In genomic region chr13:41040584-41041334, GRCh38 we compare ENCODE assay signal across 28 cellular contexts. TPM values are rescaled to one million over a fixed set of nuclear protein-coding genes. Genes with fewer than 3 reads are reported as not detected.
DNase-seq lines count a peak whose midpoint lies in the region; ATAC-seq and TF ChIP-seq lines count a peak whose summit lies in the region.
"Had no signal": no experiment of that assay in that cellular context is flagged by ENCODE, and none has a peak within 500 bp of the region (broad histone marks: within the 10 kb centered on the region; RNA-seq: fewer than 3 reads in every experiment).

No MANE protein-coding gene starts in this region.

- H4K5ac ChIP-seq in IMR-90 (ENCODE audit: low read depth, low read length) = no peak overlapping the region; the same call in 1 of the 2 replicates

- peaks cover 9% of the 10 kb centered on the region for H3K9me1 ChIP-seq in IMR-90 (ENCODE audit: insufficient read depth, low read length)

- TF ChIP-seq POLR2A in IMR-90 (IDR thresholded peaks at IDR 0.05; ENCODE audit: low read depth, low read length) = no peak
- TF ChIP-seq POLR2A in lower leg skin (IDR thresholded peaks at IDR 0.05) = no peak

- H2BK20ac ChIP-seq in IMR-90 (ENCODE audit: low read depth, low read length) = no peak overlapping the region; the same call in 1 of the 2 replicates

- CTCF ChIA-PET in IMR-90 (lab: Yijun Ruan, JAX) = interaction anchor here (1.0 kb wide), 1 partner anchor 13 kb away, joined by 4 read pairs; no protein-coding TSS in a partner anchor

- no peak for DNase-seq in activated naive CD4-positive, alpha-beta T cell treated with anti-CD3 and anti-CD28 coated beads, Interleukin-2, amount 50 U/mL, for 72 hours (ENCODE audit: low spot score in 2 of 2)
- DNase-seq in IMR-90 (peak; percentile 16), chondrocyte (ENCODE audit: low spot score) (no peak), progenitor cell of endocrine pancreas (ENCODE audit: low spot score, unreplicated experiment) (no peak), lower leg skin (ENCODE audit: low spot score in 2 of 2) (no peak)
- DNase-seq: activated CD4-positive, alpha-beta T cell treated with anti-CD3 and anti-CD28 coated beads for 1 hour; activated CD8-positive, alpha-beta T cell treated with anti-CD3 and anti-CD28 coated beads, Interleukin-2, amount 10 ng/mL, durations not matched to agents 7 days and 5 days; activated effector memory CD4-positive, alpha-beta T cell treated with anti-CD3 and anti-CD28 coated beads, Interleukin-2, amount 50 U/mL, for 16 hours; brain microvascular endothelial cell; DMS79; effector CD8-positive, alpha-beta T cell; GF-D8; H7; head of caudate nucleus; NCI-H1417; NCI-H2081; NCI-H226; NCI-H748 treated with DMSO at 0.1 percent for 48 hours; right cardiac atrium; RPMI8226; spleen; T-helper 17 cell had no signal

- dilution Hi-C loops in IMR-90 (cut with HindIII; ENCODE audit: low sequenced_read_pairs, unreplicated experiment) = no loop called here

- H3K4me3 Mint-ChIP-seq in activated naive CD4-positive, alpha-beta T cell treated with anti-CD3 and anti-CD28 coated beads, Interleukin-2, amount 50 U/mL, for 24 hours = no peak overlapping the region
- H3K4me3 Mint-ChIP-seq in chondrocyte (ENCODE audit: unreplicated experiment) (no peak overlapping the region), progenitor cell of endocrine pancreas (ENCODE audit: low read depth) (no peak overlapping the region)
- H3K4me3 Mint-ChIP-seq: activated CD8-positive, alpha-beta T cell treated with anti-CD3 and anti-CD28 coated beads, Interleukin-2, amount 10 ng/mL, durations not matched to agents 7 days and 5 days; T-helper 17 cell had no signal

- H3K27me3 Mint-ChIP-seq in activated naive CD4-positive, alpha-beta T cell treated with anti-CD3 and anti-CD28 coated beads, Interleukin-2, amount 50 U/mL, for 24 hours = no peaks in the 10 kb centered on the region
- H3K27me3 Mint-ChIP-seq in chondrocyte (ENCODE audit: low read depth) (no peaks in the 10 kb centered on the region), progenitor cell of endocrine pancreas (no peaks in the 10 kb centered on the region)
- H3K27me3 Mint-ChIP-seq: T-helper 17 cell had no signal

- TF ChIP-seq CTCF in IMR-90 (conservative IDR thresholded peaks at IDR 0.05; ENCODE audit: low read depth, low read length) (no peak), chondrocyte (IDR thresholded peaks at IDR 0.05) (no peak), progenitor cell of endocrine pancreas (IDR thresholded peaks at IDR 0.05; ENCODE audit: unreplicated experiment) (no peak), lower leg skin (IDR thresholded peaks at IDR 0.05) (no peak)

- no peak overlapping the region for H3K4ac ChIP-seq in IMR-90 (ENCODE audit: low read depth, low read length)

- no peak overlapping the region for H2BK120ac ChIP-seq in IMR-90 (ENCODE audit: low read depth, low read length)

- TF ChIP-seq RAD21 in IMR-90 (IDR thresholded peaks at IDR 0.05; ENCODE audit: low read length) = no peak

- peaks cover 0 to 35% of the 10 kb centered on the region in 2 experiments; a peak in 2 of 4 replicates for H3K79me1 ChIP-seq in IMR-90 (ENCODE audit: low read depth in 1 of 2, low read length in 2 of 2)

- intact Hi-C loops in IMR-90 (cut with micrococcal nuclease) = no loop called here
- intact Hi-C loops in lower leg skin (cut with DNase I; ENCODE audit: low total_unique reads) = no loop called here

- no peak overlapping the region for H4K8ac ChIP-seq in IMR-90 (ENCODE audit: low read depth in 2 of 2, low read length in 2 of 2)

- POLR2A ChIA-PET in IMR-90 (lab: Charles Lee; ENCODE audit: unreplicated experiment) = no interaction called here

- H4K20me1 ChIP-seq in IMR-90 (ENCODE audit: insufficient read depth, low read length) = peaks cover 31% of the 10 kb centered on the region

- BruUV-seq in IMR-90 (replicated peaks; lab: Mats Ljungman, UMichigan) = no TSS peak

- no peaks in the 10 kb centered on the region for H3K36me3 ChIP-seq in IMR-90 (ENCODE audit: control insufficient read depth, insufficient read depth, low read length)
- H3K36me3 ChIP-seq: brain microvascular endothelial cell, spleen, suprapubic skin, vagina had no signal

- H3K27me3 ChIP-seq in IMR-90 (ENCODE audit: control insufficient read depth, insufficient read depth, low read length) = no peaks in the 10 kb centered on the region
- H3K27me3 ChIP-seq: brain microvascular endothelial cell, spleen, suprapubic skin, vagina had no signal

- H3K18ac ChIP-seq in IMR-90 (ENCODE audit: low read depth, low read length) = no peak overlapping the region

- peak overlapping the region; percentile 66 for H3K27ac Mint-ChIP-seq in activated naive CD4-positive, alpha-beta T cell treated with anti-CD3 and anti-CD28 coated beads, Interleukin-2, amount 50 U/mL, for 24 hours
- peak overlapping the region in 1 of 2 donors; percentile 8 for H3K27ac Mint-ChIP-seq in activated naive CD4-positive, alpha-beta T cell treated with anti-CD3 and anti-CD28 coated beads, Interleukin-2, amount 50 U/mL, for 72 hours
- H3K27ac Mint-ChIP-seq in chondrocyte (ENCODE audit: unreplicated experiment) (peak overlapping the region; percentile 57), progenitor cell of endocrine pancreas (peak overlapping the region; percentile 22)
- H3K27ac Mint-ChIP-seq: activated CD8-positive, alpha-beta T cell treated with anti-CD3 and anti-CD28 coated beads, Interleukin-2, amount 10 ng/mL, durations not matched to agents 7 days and 5 days; T-helper 17 cell had no signal

- H3K27ac ChIP-seq in IMR-90 (ENCODE audit: insufficient read depth, low read length) = no peak overlapping the region
- H3K27ac ChIP-seq: brain microvascular endothelial cell, spleen, suprapubic skin, vagina had no signal

- no peaks in the 10 kb centered on the region for H3K9me3 ChIP-seq in IMR-90 (ENCODE audit: control insufficient read depth, insufficient read depth, low read length)
- H3K9me3 ChIP-seq: suprapubic skin, vagina had no signal

- no peak overlapping the region for H3K23ac ChIP-seq in IMR-90 (ENCODE audit: low read depth, low read length)

- H2AK9ac ChIP-seq in IMR-90 (replicated peaks; ENCODE audit: low read depth, low read length, poor library complexity) = no peak overlapping the region

- no peak overlapping the region for H3K9ac ChIP-seq in IMR-90 (ENCODE audit: low read depth, low read length)

- no peak overlapping the region for H3K4me2 ChIP-seq in IMR-90 (ENCODE audit: low read depth, low read length)

- WGBS in IMR-90 (ENCODE audit: extremely low coverage in 2 of 2, insufficient read length in 1 of 2), 2 experiments = 80% methylated on average over 1 of the region's 9 CpGs; no CpG with 5 or more reads in 1 of the 2 experiments
- WGBS in lower leg skin, 2 donors = 77 to 79% methylated on average over 9 of the region's 9 CpGs

- H3K4me3 ChIP-seq in IMR-90 (ENCODE audit: insufficient read depth, low read depth, low read length) = no peak overlapping the region
- no peak overlapping the region for H3K4me3 ChIP-seq in lower leg skin (ENCODE audit: low read depth, poor library complexity, severe bottlenecking)
- H3K4me3 ChIP-seq: lung, spleen, suprapubic skin, vagina had no signal

- H2BK15ac ChIP-seq in IMR-90 (ENCODE audit: low read depth, low read length) = no peak overlapping the region

- 0 out of 2 replicates have a peak overlapping the region, but pooled peaks have one; percentile 35 for H3K14ac ChIP-seq in IMR-90 (replicated peaks; ENCODE audit: low read depth, low read length)

- peaks cover 22% of the 10 kb centered on the region for H3K4me1 Mint-ChIP-seq in activated naive CD4-positive, alpha-beta T cell treated with anti-CD3 and anti-CD28 coated beads, Interleukin-2, amount 50 U/mL, for 24 hours
- peaks cover 17% of the 10 kb centered on the region for H3K4me1 Mint-ChIP-seq in chondrocyte (ENCODE audit: low read depth)
- H3K4me1 Mint-ChIP-seq in progenitor cell of endocrine pancreas (ENCODE audit: low read depth) = no peaks in the 10 kb centered on the region

- no peak overlapping the region for H2AFZ ChIP-seq in IMR-90 (replicated peaks; ENCODE audit: low read length, poor library complexity)

- H2BK5ac ChIP-seq in IMR-90 (ENCODE audit: low read depth, low read length, poor library complexity, severe bottlenecking) = no peak overlapping the region

- H3K4me1 ChIP-seq in IMR-90 (ENCODE audit: control insufficient read depth, insufficient read depth, low read length) = peaks cover 7% of the 10 kb centered on the region; the same call in 1 of the 2 replicates
- H3K4me1 ChIP-seq: vagina had no signal

- H2AK5ac ChIP-seq in IMR-90 (ENCODE audit: low read depth, low read length) = no peak overlapping the region

- H4K91ac ChIP-seq in IMR-90 (ENCODE audit: insufficient read depth, low read depth, low read length) = no peak overlapping the region

- ATAC-seq in activated naive CD4-positive, alpha-beta T cell treated with anti-CD3 and anti-CD28 coated beads, Interleukin-2, amount 50 U/mL, for 72 hours = no peak
- ATAC-seq in IMR-90 (ENCODE audit: low read depth) (peak; percentile 59), GM18907 (IDR thresholded peaks at IDR 0.05; ENCODE audit: unreplicated experiment) (no peak), HG03139 (IDR thresholded peaks at IDR 0.05; ENCODE audit: unreplicated experiment) (no peak)
- ATAC-seq: activated CD8-positive, alpha-beta T cell treated with anti-CD3 and anti-CD28 coated beads, Interleukin-2, amount 10 ng/mL, durations not matched to agents 7 days and 5 days; T-helper 17 cell had no signal

- H3K36me3 Mint-ChIP-seq in activated naive CD4-positive, alpha-beta T cell treated with anti-CD3 and anti-CD28 coated beads, Interleukin-2, amount 50 U/mL, for 24 hours = peaks cover 5% of the 10 kb centered on the region
- H3K36me3 Mint-ChIP-seq in activated naive CD4-positive, alpha-beta T cell treated with anti-CD3 and anti-CD28 coated beads, Interleukin-2, amount 50 U/mL, for 72 hours = peaks cover 5 to 14% of the 10 kb centered on the region in 2 donors
- H3K36me3 Mint-ChIP-seq in chondrocyte (ENCODE audit: low read depth) = peaks cover 3% of the 10 kb centered on the region
- H3K36me3 Mint-ChIP-seq in progenitor cell of endocrine pancreas (ENCODE audit: insufficient read depth) = peaks cover 41% of the 10 kb centered on the region

- H3K9me3 Mint-ChIP-seq in activated naive CD4-positive, alpha-beta T cell treated with anti-CD3 and anti-CD28 coated beads, Interleukin-2, amount 50 U/mL, for 24 hours = no peaks in the 10 kb centered on the region
- H3K9me3 Mint-ChIP-seq in activated naive CD4-positive, alpha-beta T cell treated with anti-CD3 and anti-CD28 coated beads, Interleukin-2, amount 50 U/mL, for 72 hours = peaks cover 4 to 7% of the 10 kb centered on the region in 2 donors
- peaks cover 6% of the 10 kb centered on the region for H3K9me3 Mint-ChIP-seq in chondrocyte (ENCODE audit: low read depth)
- peaks cover 24% of the 10 kb centered on the region for H3K9me3 Mint-ChIP-seq in progenitor cell of endocrine pancreas (ENCODE audit: low read depth)

- no peak overlapping the region for H3K56ac ChIP-seq in IMR-90 (ENCODE audit: extremely low read depth, insufficient read depth, low read length)

- in situ Hi-C loops in IMR-90 (cut with MboI; ENCODE audit: low sequenced_read_pairs) = no loop called here

RNA-seq across cellular contexts. Expression of gene WBP4, which starts 20.6 kb away (rescaled TPM):
- 10 to 100 TPM in 1 of 2 donors, 1 to 10 TPM in 1; 5.5 to 11.4 TPM for total RNA-seq in activated naive CD4-positive, alpha-beta T cell treated with anti-CD3 and anti-CD28 coated beads, Interleukin-2, amount 50 U/mL, for 72 hours
- total RNA-seq in IMR-90 (2012; rRNA removed) (4.3 and 11.4 TPM in 2 replicates), chondrocyte (5.1 to 5.8 TPM (median 5.3 TPM) in 3 replicates), progenitor cell of endocrine pancreas (11.0 and 12.1 TPM in 2 replicates), lower leg skin (10 to 100 TPM in 2 of 4 donors, 1 to 10 TPM in 2; 7.2 to 11.2 (median 9.8) TPM)
- polyA plus RNA-seq in IMR-90 (2012; rRNA removed) = 9.6 and 11.0 TPM in 2 replicates
- polyA plus RNA-seq in IMR-90 (2012; cell fraction: cytosol; rRNA removed) = 1.1 and 1.7 TPM in 2 replicates
- 0.85 and 6.2 TPM in 2 replicates for polyA plus RNA-seq in IMR-90 (2012; cell fraction: nucleus; rRNA removed; ENCODE audit: low replicate concordance)

RNA-seq across cellular contexts. Expression of gene ELF1, which starts 21.6 kb away (rescaled TPM):
- 10 to 100 TPM; 62.0 to 86.2 TPM for total RNA-seq in activated naive CD4-positive, alpha-beta T cell treated with anti-CD3 and anti-CD28 coated beads, Interleukin-2, amount 50 U/mL, for 72 hours
- 27.6 and 36.9 TPM in 2 replicates for total RNA-seq in IMR-90 (2012; rRNA removed)
- 23.7 and 25.4 TPM in 2 replicates for polyA plus RNA-seq in IMR-90 (2012; rRNA removed)
- 11.7 and 15.9 TPM in 2 replicates for polyA plus RNA-seq in IMR-90 (2012; cell fraction: cytosol; rRNA removed)
- polyA plus RNA-seq in IMR-90 (2012; cell fraction: nucleus; rRNA removed; ENCODE audit: low replicate concordance) = 10.8 and 27.3 TPM in 2 replicates
- total RNA-seq in chondrocyte = 45.7 to 46.7 TPM (median 45.8 TPM) in 3 replicates
- 87.7 and 89.7 TPM in 2 replicates for total RNA-seq in progenitor cell of endocrine pancreas
- total RNA-seq in lower leg skin = 100 to 1,000 TPM; 112 to 137 (median 125) TPM
